ENCODE assay signal across 21 cellular contexts in the genomic region with DNA sequence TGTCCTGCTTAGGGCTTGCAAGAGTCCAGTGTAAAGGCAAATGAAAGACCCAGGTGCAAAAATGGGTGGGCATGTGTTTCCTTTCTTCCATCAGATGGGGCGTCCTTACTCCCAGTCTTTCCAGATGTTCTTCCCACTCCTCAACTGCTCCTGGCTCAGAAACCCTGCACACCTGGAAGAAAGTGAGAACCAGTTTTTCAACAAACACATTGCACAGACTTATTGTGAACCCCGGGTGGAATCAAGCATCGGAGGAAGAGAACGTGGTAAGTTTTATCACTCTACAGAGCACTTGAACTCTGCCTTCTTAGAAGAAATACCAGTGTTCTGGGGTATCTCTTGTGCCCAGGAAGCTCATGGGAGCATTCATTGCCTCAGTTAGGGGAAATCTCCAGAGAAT.
"Had no signal": no experiment of that assay in that cellular context is flagged by ENCODE, and none has a peak within 500 bp of the region (broad histone marks: within the 10 kb centered on the region; RNA-seq: fewer than 3 reads in every experiment).

No MANE protein-coding gene starts in this region.

- H3K4me3 Mint-ChIP-seq: dendritic cell treated with granulocyte-macrophage colony-stimulating factor and Interleukin-4, amounts not matched to agents 40 ng/mL and 50 ng/mL, for 4 days; memory B cell; naive thymus-derived CD4-positive, alpha-beta T cell had no signal

- H3K4me3 ChIP-seq: adrenal gland, cardiac muscle cell, mucosa of descending colon, psoas muscle, SJSA1, upper lobe of left lung had no signal

- H3K36me3 ChIP-seq: adrenal gland, cardiac muscle cell, SJSA1, upper lobe of left lung had no signal

- H3K27ac ChIP-seq: cardiac muscle cell, psoas muscle, SJSA1 had no signal

- H3K9me3 Mint-ChIP-seq: activated naive CD4-positive, alpha-beta T cell treated with anti-CD3 and anti-CD28 coated beads, Interleukin-2, amount 50 U/mL, for 72 hours; dendritic cell treated with granulocyte-macrophage colony-stimulating factor and Interleukin-4, amounts not matched to agents 40 ng/mL and 50 ng/mL, for 4 days; memory B cell; naive thymus-derived CD4-positive, alpha-beta T cell had no signal

- DNase-seq: activated CD4-positive, alpha-beta T cell treated with anti-CD3 and anti-CD28 coated beads, Interleukin-2, amount 50 U/mL, for 4 hours; activated gamma-delta T cell treated with Interleukin-2 at 50 U/mL for 16 hours; adrenal gland; effector CD8-positive, alpha-beta T cell; head of caudate nucleus; left ventricle myocardium superior; mucosa of descending colon; naive thymus-derived CD4-positive, alpha-beta T cell; psoas muscle; stimulated activated CD4-positive, alpha-beta T cell treated with anti-CD3 and anti-CD28 coated beads, Interleukin-1b, Interleukin-23, amount 100 ng/mL, for 48 hours; stimulated activated CD8-positive, alpha-beta memory T cell treated with anti-CD3 and anti-CD28 coated beads, Interleukin-4, amount 100 ng/mL, for 48 hours; stimulated activated naive CD4-positive, alpha-beta T cell treated with Interleukin-2 at 50 U/mL for 16 hours; SW 1271; T-helper 2 cell; upper lobe of left lung had no signal

- H3K4me1 ChIP-seq: upper lobe of left lung had no signal

- H3K36me3 Mint-ChIP-seq: activated naive CD4-positive, alpha-beta T cell treated with anti-CD3 and anti-CD28 coated beads, Interleukin-2, amount 50 U/mL, for 72 hours; memory B cell; naive thymus-derived CD4-positive, alpha-beta T cell had no signal

- H3K4me1 Mint-ChIP-seq: memory B cell had no signal

- ATAC-seq: activated naive CD4-positive, alpha-beta T cell treated with anti-CD3 and anti-CD28 coated beads, Interleukin-2, amount 50 U/mL, for 72 hours; left ventricle myocardium superior; mucosa of descending colon; naive thymus-derived CD4-positive, alpha-beta T cell; psoas muscle; sciatic nerve had no signal

- H3K9me3 ChIP-seq: adrenal gland, mucosa of descending colon, psoas muscle, SJSA1, upper lobe of left lung had no signal

- H3K27ac Mint-ChIP-seq: activated naive CD4-positive, alpha-beta T cell treated with anti-CD3 and anti-CD28 coated beads, Interleukin-2, amount 50 U/mL, for 72 hours; dendritic cell treated with granulocyte-macrophage colony-stimulating factor and Interleukin-4, amounts not matched to agents 40 ng/mL and 50 ng/mL, for 4 days; memory B cell; naive thymus-derived CD4-positive, alpha-beta T cell had no signal

- H3K27me3 ChIP-seq: adrenal gland, cardiac muscle cell, SJSA1, upper lobe of left lung had no signal
